21 cellular contexts compared by ENCODE assay signal in genomic region chr11:73784734-73785133, GRCh38. TPM values are rescaled to one million over a fixed set of nuclear protein-coding genes. Genes with fewer than 3 reads are reported as not detected.
A peak's percentile ranks its signal among the peaks of the same experiment; 100 is the strongest.
DNase-seq lines count a peak whose midpoint lies in the region; ATAC-seq and TF ChIP-seq lines count a peak whose summit lies in the region.
"Had no signal": no experiment of that assay in that cellular context is flagged by ENCODE, and none has a peak within 500 bp of the region (broad histone marks: within the 10 kb centered on the region; RNA-seq: fewer than 3 reads in every experiment).

No MANE protein-coding gene starts in this region.

- no peaks in the 10 kb centered on the region for H3K9me3 Mint-ChIP-seq in activated T-cell treated with anti-CD3 and anti-CD28 coated beads, Interleukin-2, amount 50 U/mL, for 72 hours

- WGBS in prostate gland: 46% methylated on average over 1 of the region's 1 CpG
- 92 to 94% methylated on average over 1 of the region's 1 CpG for WGBS in upper lobe of left lung, 2 donors

- H3K27ac ChIP-seq in HUES6 (ENCODE audit: low read depth, low read length): peak overlapping the region; percentile 33; the same call in 1 of the 2 replicates
- peak overlapping the region; percentile 20 to 36 for H3K27ac ChIP-seq in prostate gland
- H3K27ac ChIP-seq in upper lobe of left lung: no peak overlapping the region
- H3K27ac ChIP-seq: SJSA1, tibial artery had no signal

- H3K36me3 ChIP-seq in HUES6 (ENCODE audit: control insufficient read depth, insufficient read depth, low read length): no peaks in the 10 kb centered on the region
- no peaks in the 10 kb centered on the region for H3K36me3 ChIP-seq in prostate gland
- H3K36me3 ChIP-seq in upper lobe of left lung: no peaks in the 10 kb centered on the region
- H3K36me3 ChIP-seq: SJSA1, tibial artery had no signal

- no peak for ATAC-seq in activated T-cell treated with anti-CD3 and anti-CD28 coated beads, Interleukin-2, amount 50 U/mL, for 72 hours (replicated peaks in 1 of 2)
- no peak for ATAC-seq in upper lobe of left lung (ENCODE audit: low FRiP score in 2 of 2)
- ATAC-seq: naive thymus-derived CD4-positive, alpha-beta T cell had no signal

- H3K4me1 ChIP-seq in HUES6 (ENCODE audit: control insufficient read depth, insufficient read depth, low read length) (peaks cover 6% of the 10 kb centered on the region; the same call in 1 of the 2 replicates), prostate gland (replicated peaks) (no peaks in the 10 kb centered on the region), upper lobe of left lung (peaks cover 8 to 24% (median 14%) of the 10 kb centered on the region in 4 donors)

- H3K4me3 Mint-ChIP-seq in activated T-cell treated with anti-CD3 and anti-CD28 coated beads, Interleukin-2, amount 50 U/mL, for 72 hours: peak overlapping the region; percentile 14 to 56
- H3K4me3 Mint-ChIP-seq: B cell had no signal

- H3K27me3 ChIP-seq in HUES6 (ENCODE audit: control insufficient read depth, insufficient read depth, low read length) (no peaks in the 10 kb centered on the region), prostate gland (replicated peaks; ENCODE audit: insufficient read depth) (no peaks in the 10 kb centered on the region), upper lobe of left lung (no peaks in the 10 kb centered on the region)
- H3K27me3 ChIP-seq: SJSA1, tibial artery had no signal

- H3K36me3 Mint-ChIP-seq in activated T-cell treated with anti-CD3 and anti-CD28 coated beads, Interleukin-2, amount 50 U/mL, for 72 hours (ENCODE audit: insufficient read depth in 2 of 2): peaks cover 0 to 2% of the 10 kb centered on the region in 2 donors
- H3K36me3 Mint-ChIP-seq: brain had no signal

- TF ChIP-seq POLR2A in prostate gland (IDR thresholded peaks at IDR 0.05) (no peak), upper lobe of left lung (IDR thresholded peaks at IDR 0.05) (no peak)

- H3K9ac ChIP-seq in HUES6 (ENCODE audit: low read length): no peak overlapping the region

- intact Hi-C loops in prostate gland (cut with DNase I): loop anchor here (10.0 kb wide), 1 partner anchor 90 kb away; the partner anchor contains the start of genes COA4 and PAAF1

- no peak for TF ChIP-seq EP300 in upper lobe of left lung (IDR thresholded peaks at IDR 0.05)

- peak overlapping the region; percentile 67 for H3K27ac Mint-ChIP-seq in activated T-cell treated with anti-CD3 and anti-CD28 coated beads, Interleukin-2, amount 50 U/mL, for 72 hours
- H3K27ac Mint-ChIP-seq: B cell had no signal

- H3K4me3 ChIP-seq in HUES6 (ENCODE audit: low read depth, low read length): no peak overlapping the region
- no peak overlapping the region for H3K4me3 ChIP-seq in prostate gland
- no peak overlapping the region for H3K4me3 ChIP-seq in upper lobe of left lung
- H3K4me3 ChIP-seq: SJSA1, tibial artery had no signal

- H3K9me3 ChIP-seq in HUES6 (ENCODE audit: control insufficient read depth, insufficient read depth, low read depth, low read length) (no peaks in the 10 kb centered on the region), prostate gland (no peaks in the 10 kb centered on the region), upper lobe of left lung (peaks cover 0 to 4% (median 0%) of the 10 kb centered on the region in 4 donors)
- H3K9me3 ChIP-seq: SJSA1, tibial artery had no signal

- no peak for DNase-seq in activated T-cell treated with anti-CD3 and anti-CD28 coated beads, Interleukin-2, amount 50 U/mL, for 72 hours
- no peak for DNase-seq in activated T-cell treated with anti-CD3 and anti-CD28 coated beads, Interleukin-2, amount 50 U/mL, for 48 hours
- DNase-seq in SW480 (ENCODE audit: low spot score) (peak; percentile 83), prostate gland (ENCODE audit: low spot score) (no peak), upper lobe of left lung (no peak), DMS 273 treated with DMSO at 0.1 percent for 48 hours (lab: John Stamatoyannopoulos, UW) (no peak), anterior cingulate cortex (lab: John Stamatoyannopoulos, UW) (no peak)
- DNase-seq: activated CD4-positive, CD25-positive, alpha-beta regulatory T cell treated with anti-CD3 and anti-CD28 coated beads, Interleukin-2, amount 50 U/mL, for 72 hours; activated gamma-delta T cell; activated T-cell treated with anti-CD3 and anti-CD28 coated beads for 4 hours; GDM1; kidney; midbrain; naive thymus-derived CD4-positive, alpha-beta T cell; NCI-H526; stimulated activated CD8-positive, alpha-beta memory T cell treated with anti-CD3 and anti-CD28 coated beads, Interleukin-4, amount 100 ng/mL, for 48 hours; tibial artery had no signal

- no peaks in the 10 kb centered on the region for H3K27me3 Mint-ChIP-seq in activated T-cell treated with anti-CD3 and anti-CD28 coated beads, Interleukin-2, amount 50 U/mL, for 72 hours (ENCODE audit: low read depth)

- H3K4me1 Mint-ChIP-seq in activated T-cell treated with anti-CD3 and anti-CD28 coated beads, Interleukin-2, amount 50 U/mL, for 72 hours (ENCODE audit: low read depth): peaks cover 46% of the 10 kb centered on the region

- TF ChIP-seq CTCF in prostate gland (IDR thresholded peaks at IDR 0.05) (no peak), upper lobe of left lung (IDR thresholded peaks at IDR 0.05) (no peak)

RNA-seq across cellular contexts. Expression of gene MRPL48, which starts 2.9 kb away (rescaled TPM):
- 10 to 100 TPM; 45.1 to 55.8 TPM for total RNA-seq in activated T-cell treated with anti-CD3 and anti-CD28 coated beads, Interleukin-2, amount 50 U/mL, for 72 hours
- 10 to 100 TPM; 11.1 to 33.0 TPM for total RNA-seq in prostate gland
- total RNA-seq in upper lobe of left lung: 10 to 100 TPM in 5 of 6 donors, 1 to 10 TPM in 1; 7.3 to 25.3 (median 21.8) TPM

RNA-seq across cellular contexts. Expression of gene RAB6A, which starts 23.9 kb away (rescaled TPM):
- total RNA-seq in activated T-cell treated with anti-CD3 and anti-CD28 coated beads, Interleukin-2, amount 50 U/mL, for 72 hours: 10 to 100 TPM; 63.6 to 73.7 TPM
- total RNA-seq in prostate gland (100 to 1,000 TPM; 152 to 200 TPM), upper lobe of left lung (100 to 1,000 TPM in 5 of 6 donors, 10 to 100 TPM in 1; 63.9 to 161 (median 136) TPM)

Comparison
In these comparisons a context has a peak if more than half of its experiments do, and no peak if none do; other contexts are left out.
1. H3K27ac ChIP-seq: peak in HUES6 (single experiment) and prostate gland (2 of 2); none in upper lobe of left lung (0 of 4).